In the genomic region with DNA sequence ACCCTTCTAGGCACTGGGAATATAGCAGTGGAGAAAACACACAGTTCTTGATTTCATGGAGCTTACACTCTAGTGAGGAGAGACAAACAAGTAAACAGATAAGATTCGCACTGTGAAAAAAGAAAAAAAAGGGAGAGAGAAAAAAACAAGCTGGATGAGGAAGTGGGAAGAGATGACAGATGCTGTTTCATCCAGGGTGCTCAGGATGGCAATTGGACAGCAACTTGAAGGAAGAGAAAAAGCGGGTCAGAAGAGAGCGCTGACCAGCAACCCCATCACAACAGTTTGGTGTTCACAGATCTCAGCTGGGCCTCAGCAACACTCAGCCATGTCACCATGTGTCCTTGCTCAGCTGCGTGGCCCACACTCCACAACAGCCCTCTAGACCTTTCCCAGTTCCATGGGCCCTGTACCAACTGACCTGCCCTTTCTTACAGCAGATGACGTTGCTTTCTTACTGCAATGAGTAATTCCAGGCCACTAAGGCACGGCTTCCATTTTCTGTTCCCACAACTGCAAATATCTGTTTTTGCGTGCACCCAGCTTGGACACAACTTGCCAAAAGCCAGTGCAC, we compare ENCODE assay signal across 25 cellular contexts.
"Had no signal": no experiment of that assay in that cellular context is flagged by ENCODE, and none has a peak within 500 bp of the region (broad histone marks: within the 10 kb centered on the region; RNA-seq: fewer than 3 reads in every experiment).

No MANE protein-coding gene starts in this region.

- H2AFZ ChIP-seq: parathyroid adenoma had no signal

- H3K4me3 ChIP-seq: lower lobe of right lung, right atrium auricular region, right lobe of liver, smooth muscle cell, tibial nerve, uterus had no signal

- H3K4me1 Mint-ChIP-seq: stimulated activated effector memory CD8-positive, alpha-beta T cell treated with anti-CD3 and anti-CD28 coated beads, Interleukin-12 subunit alpha, Interleukin-12 subunit beta, amount 100 ng/mL, for 72 hours had no signal

- H3K9me3 Mint-ChIP-seq: naive thymus-derived CD8-positive, alpha-beta T cell; nephron; neural crest cell; stimulated activated effector memory CD8-positive, alpha-beta T cell treated with anti-CD3 and anti-CD28 coated beads, Interleukin-12 subunit alpha, Interleukin-12 subunit beta, amount 100 ng/mL, for 72 hours; stimulated activated naive CD8-positive, alpha-beta T cell treated with anti-CD3 and anti-CD28 coated beads, Interleukin-15, Interleukin-2, amounts not matched to agents 100 ng/mL and 50 ng/mL, for 24 hours; type B pancreatic cell had no signal

- H3K4me3 Mint-ChIP-seq: naive thymus-derived CD8-positive, alpha-beta T cell; nephron; neural crest cell; stimulated activated effector memory CD8-positive, alpha-beta T cell treated with anti-CD3 and anti-CD28 coated beads, Interleukin-12 subunit alpha, Interleukin-12 subunit beta, amount 100 ng/mL, for 72 hours; stimulated activated naive CD8-positive, alpha-beta T cell treated with anti-CD3 and anti-CD28 coated beads, Interleukin-15, Interleukin-2, amounts not matched to agents 100 ng/mL and 50 ng/mL, for 24 hours; type B pancreatic cell had no signal

- H3K27ac ChIP-seq: lower lobe of right lung, neutrophil, parathyroid adenoma, right atrium auricular region, right lobe of liver, tibial nerve, uterus had no signal

- H3K4me2 ChIP-seq: smooth muscle cell had no signal

- FAIRE-seq: keratinocyte had no signal

- H3K36me3 Mint-ChIP-seq: stimulated activated effector memory CD8-positive, alpha-beta T cell treated with anti-CD3 and anti-CD28 coated beads, Interleukin-12 subunit alpha, Interleukin-12 subunit beta, amount 100 ng/mL, for 72 hours had no signal

- H3K27ac Mint-ChIP-seq: naive thymus-derived CD8-positive, alpha-beta T cell; nephron; stimulated activated effector memory CD8-positive, alpha-beta T cell treated with anti-CD3 and anti-CD28 coated beads, Interleukin-12 subunit alpha, Interleukin-12 subunit beta, amount 100 ng/mL, for 72 hours; stimulated activated naive CD8-positive, alpha-beta T cell treated with anti-CD3 and anti-CD28 coated beads, Interleukin-15, Interleukin-2, amounts not matched to agents 100 ng/mL and 50 ng/mL, for 24 hours; type B pancreatic cell had no signal

- H3K9me3 ChIP-seq: lower lobe of right lung, neutrophil, right atrium auricular region, right lobe of liver, tibial nerve, uterus had no signal

- DNase-seq: hippocampal formation; kidney glomerular epithelial cell; left cardiac atrium; lower lobe of right lung; mammary epithelial cell; mesenchymal stem cell; naive thymus-derived CD8-positive, alpha-beta T cell; occipital lobe; right lobe of liver; stimulated activated CD4-positive, alpha-beta T cell treated with anti-CD3 and anti-CD28 coated beads, Interleukin-12 subunit alpha, Interleukin-12 subunit beta, amount 100 ng/mL, for 4 hours; stimulated activated CD4-positive, alpha-beta T cell treated with anti-CD3 and anti-CD28 coated beads, Interleukin-15, amount 100 ng/mL, for 24 hours; stimulated activated CD4-positive, alpha-beta T cell treated with anti-CD3 and anti-CD28 coated beads, Interleukin-4, amount 100 ng/mL, for 24 hours; stimulated activated naive CD4-positive, alpha-beta T cell; uterus had no signal

- H3K36me3 ChIP-seq: lower lobe of right lung, neutrophil, right atrium auricular region, right lobe of liver, tibial nerve, uterus had no signal

- H3K9ac ChIP-seq: parathyroid adenoma had no signal

- H3K27me3 Mint-ChIP-seq: type B pancreatic cell had no signal

- H3K79me2 ChIP-seq: parathyroid adenoma had no signal

- H3K4me1 ChIP-seq: lower lobe of right lung, parathyroid adenoma, right atrium auricular region, right lobe of liver, tibial nerve, uterus had no signal

- H3K27me3 ChIP-seq: neutrophil, right atrium auricular region, right lobe of liver, tibial nerve, uterus had no signal
